ENCODE assay signal across 8 cellular contexts in genomic region chrX:16695079-16695676, GRCh38. TPM values are rescaled to one million over a fixed set of nuclear protein-coding genes. Genes with fewer than 3 reads are reported as not detected.
DNase-seq lines count a peak whose midpoint lies in the region; ATAC-seq and TF ChIP-seq lines count a peak whose summit lies in the region.

No MANE protein-coding gene starts in this region.

- peak; percentile 76 for TF ChIP-seq CTCF in BE2C (IDR thresholded peaks at IDR 0.05; ENCODE audit: low read depth, low read length)

- no peaks in the 10 kb centered on the region for H3K9me3 Mint-ChIP-seq in stimulated activated naive CD8-positive, alpha-beta T cell treated with anti-CD3 and anti-CD28 coated beads, Interleukin-15, amount 100 ng/mL, for 72 hours

- H3K4me1 ChIP-seq in BE2C, result no peaks in the 10 kb centered on the region

- H3K4me3 Mint-ChIP-seq in stimulated activated naive CD8-positive, alpha-beta T cell treated with anti-CD3 and anti-CD28 coated beads, Interleukin-15, amount 100 ng/mL, for 72 hours, result no peak overlapping the region

- H3K27ac Mint-ChIP-seq in stimulated activated naive CD8-positive, alpha-beta T cell treated with anti-CD3 and anti-CD28 coated beads, Interleukin-15, amount 100 ng/mL, for 72 hours, result no peak overlapping the region

- H3K4me3 ChIP-seq in BE2C (ENCODE audit: low read depth, low read length), result no peak overlapping the region

- no peaks in the 10 kb centered on the region for H3K36me3 ChIP-seq in BE2C

- no peaks in the 10 kb centered on the region for H3K4me1 Mint-ChIP-seq in stimulated activated naive CD8-positive, alpha-beta T cell treated with anti-CD3 and anti-CD28 coated beads, Interleukin-15, amount 100 ng/mL, for 72 hours

- no peaks in the 10 kb centered on the region for H3K9me3 ChIP-seq in BE2C

- DNase-seq in BE2C, result peak; percentile 46
- peak; percentile 36 for DNase-seq in GM19240 (ENCODE audit: insufficient read length, low spot score)
- DNase-seq in NCI-H146 treated with DMSO at 0.1 percent for 48 hours (lab: John Stamatoyannopoulos, UW; ENCODE audit: unreplicated experiment), result peak; percentile 2
- DNase-seq in activated CD4-positive, alpha-beta T cell treated with anti-CD3 and anti-CD28 coated beads, Interleukin-2, amount 50 U/mL, for 4 hours, result peak; percentile 48 to 55
- peak; percentile 61 for DNase-seq in effector CD4-positive, alpha-beta T cell
- DNase-seq in mucosa of gallbladder (ENCODE audit: low spot score), result peak; percentile 55
- DNase-seq in stimulated activated naive CD8-positive, alpha-beta T cell treated with anti-CD3 and anti-CD28 coated beads, Interleukin-15, amount 100 ng/mL, for 72 hours, result peak; percentile 36 to 38
- DNase-seq in NCI-H1105 (lab: John Stamatoyannopoulos, UW), result no peak

- H3K27me3 ChIP-seq in BE2C, result no peaks in the 10 kb centered on the region

- ATAC-seq in stimulated activated naive CD8-positive, alpha-beta T cell treated with anti-CD3 and anti-CD28 coated beads, Interleukin-15, amount 100 ng/mL, for 72 hours, result peak; percentile 45

- no peaks in the 10 kb centered on the region for H3K27me3 Mint-ChIP-seq in stimulated activated naive CD8-positive, alpha-beta T cell treated with anti-CD3 and anti-CD28 coated beads, Interleukin-15, amount 100 ng/mL, for 72 hours

RNA-seq across cellular contexts. Expression of gene CTPS2, which starts 17.3 kb away (rescaled TPM):
- polyA plus RNA-seq in BE2C (2012; ENCODE audit: insufficient read depth, insufficient read length, low read depth), result 5.3 TPM
- 18.5 TPM for total RNA-seq in mucosa of gallbladder

RNA-seq across cellular contexts. Expression of gene SYAP1, which starts 24.2 kb away (rescaled TPM):
- polyA plus RNA-seq in BE2C (2012; ENCODE audit: insufficient read depth, insufficient read length, low read depth), result 25.3 TPM
- total RNA-seq in mucosa of gallbladder, result 42.6 TPM

RNA-seq across cellular contexts. Expression of gene S100G, which starts 45.2 kb away (rescaled TPM):
- polyA plus RNA-seq in BE2C (2012; ENCODE audit: insufficient read depth, insufficient read length, low read depth), result not detected
- total RNA-seq in mucosa of gallbladder, result not detected
